In the genomic region with DNA sequence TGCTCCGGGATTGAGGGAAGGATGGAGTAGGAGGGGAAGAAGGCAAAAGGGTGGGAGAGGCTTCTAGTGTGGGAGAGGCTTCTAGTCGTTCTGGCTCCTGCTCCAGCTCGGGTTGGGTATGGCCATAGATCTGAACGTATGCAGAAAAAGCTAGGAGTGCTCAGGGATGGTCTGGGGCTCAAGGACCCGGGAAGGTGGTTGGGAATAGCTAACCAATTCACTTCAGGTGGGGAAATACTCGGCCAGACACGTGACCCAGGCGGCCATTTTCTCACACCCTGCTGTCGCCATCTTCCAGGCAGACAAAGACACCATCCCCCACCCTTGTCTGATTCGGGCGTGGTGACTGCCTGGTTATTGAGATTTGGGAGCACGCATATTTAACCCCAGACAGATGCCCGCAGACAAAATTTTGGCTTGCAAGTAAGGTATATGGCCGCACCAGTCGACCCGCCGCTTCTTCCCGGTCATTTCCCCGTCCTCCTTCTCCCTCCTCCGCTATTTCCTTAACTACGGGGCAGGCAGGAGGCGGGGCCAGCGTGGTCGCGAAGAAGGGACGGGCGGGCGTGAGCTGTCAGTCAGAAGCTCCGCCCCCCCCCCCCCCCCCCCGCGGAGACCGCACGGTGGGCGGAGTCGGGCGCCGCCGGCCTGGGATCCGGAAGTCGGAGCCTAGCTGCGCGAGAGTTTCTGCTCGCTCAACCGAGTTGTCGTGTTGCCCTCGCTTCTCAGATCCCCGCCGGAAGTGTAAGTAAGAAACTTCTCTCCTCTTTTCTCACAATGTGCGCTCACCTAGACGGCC, we compare ENCODE assay signal across 1 cellular context.
TF ChIP-seq lines count a peak whose summit lies in the region.

A gene with protein sequence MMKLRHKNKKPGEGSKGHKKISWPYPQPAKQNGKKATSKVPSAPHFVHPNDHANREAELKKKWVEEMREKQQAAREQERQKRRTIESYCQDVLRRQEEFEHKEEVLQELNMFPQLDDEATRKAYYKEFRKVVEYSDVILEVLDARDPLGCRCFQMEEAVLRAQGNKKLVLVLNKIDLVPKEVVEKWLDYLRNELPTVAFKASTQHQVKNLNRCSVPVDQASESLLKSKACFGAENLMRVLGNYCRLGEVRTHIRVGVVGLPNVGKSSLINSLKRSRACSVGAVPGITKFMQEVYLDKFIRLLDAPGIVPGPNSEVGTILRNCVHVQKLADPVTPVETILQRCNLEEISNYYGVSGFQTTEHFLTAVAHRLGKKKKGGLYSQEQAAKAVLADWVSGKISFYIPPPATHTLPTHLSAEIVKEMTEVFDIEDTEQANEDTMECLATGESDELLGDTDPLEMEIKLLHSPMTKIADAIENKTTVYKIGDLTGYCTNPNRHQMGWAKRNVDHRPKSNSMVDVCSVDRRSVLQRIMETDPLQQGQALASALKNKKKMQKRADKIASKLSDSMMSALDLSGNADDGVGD (plus strand): TSS at position 661 of the 799 bp plus-strand sequence. CDS start 2,348 bp downstream, outside the sequence.

TF ChIP-seq in HepG2, 621 proteins besides CTCF, POLR2A, EP300 and RAD21 (continued from another document and continues in another):
- TF ChIP-seq, protein P1, sequence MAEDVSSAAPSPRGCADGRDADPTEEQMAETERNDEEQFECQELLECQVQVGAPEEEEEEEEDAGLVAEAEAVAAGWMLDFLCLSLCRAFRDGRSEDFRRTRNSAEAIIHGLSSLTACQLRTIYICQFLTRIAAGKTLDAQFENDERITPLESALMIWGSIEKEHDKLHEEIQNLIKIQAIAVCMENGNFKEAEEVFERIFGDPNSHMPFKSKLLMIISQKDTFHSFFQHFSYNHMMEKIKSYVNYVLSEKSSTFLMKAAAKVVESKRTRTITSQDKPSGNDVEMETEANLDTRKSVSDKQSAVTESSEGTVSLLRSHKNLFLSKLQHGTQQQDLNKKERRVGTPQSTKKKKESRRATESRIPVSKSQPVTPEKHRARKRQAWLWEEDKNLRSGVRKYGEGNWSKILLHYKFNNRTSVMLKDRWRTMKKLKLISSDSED (CRISPR knock-in tag; IDR thresholded peaks at IDR 0.05) = no peak
- TF ChIP-seq ZNF317 (CRISPR knock-in tag; IDR thresholded peaks at IDR 0.05) (no peak), ZEB1 (IDR thresholded peaks at IDR 0.05; ENCODE audit: insufficient replicate concordance, low read depth) (no peak), ZIK1 (CRISPR knock-in tag; IDR thresholded peaks at IDR 0.05; ENCODE audit: borderline replicate concordance, low read depth) (no peak), BRD4 (CRISPR knock-in tag; IDR thresholded peaks at IDR 0.05) (no peak), IKZF4 (CRISPR knock-in tag; IDR thresholded peaks at IDR 0.05; ENCODE audit: borderline replicate concordance, low read depth, not compliant biosample characterization) (no peak), PAX8 (CRISPR knock-in tag; IDR thresholded peaks at IDR 0.05; ENCODE audit: borderline replicate concordance) (no peak), FOXM1 (CRISPR knock-in tag; IDR thresholded peaks at IDR 0.05) (no peak), REL (CRISPR knock-in tag; conservative IDR thresholded peaks at IDR 0.05) (no peak), MYNN (CRISPR knock-in tag; IDR thresholded peaks at IDR 0.05; ENCODE audit: low read depth) (no peak), HNRNPLL (IDR thresholded peaks at IDR 0.05; ENCODE audit: low read depth, low read length, poor library complexity, severe bottlenecking) (peak; percentile 75), ZNF225 (CRISPR knock-in tag; IDR thresholded peaks at IDR 0.05) (no peak), AGO1 (IDR thresholded peaks at IDR 0.05; ENCODE audit: low read depth, low read length, poor library complexity, severe bottlenecking) (no peak), SMARCC2 (IDR thresholded peaks at IDR 0.05) (no peak), ZNF619 (CRISPR knock-in tag; IDR thresholded peaks at IDR 0.05) (no peak), ZSCAN9 (CRISPR knock-in tag; IDR thresholded peaks at IDR 0.05; ENCODE audit: borderline replicate concordance) (no peak), ISL2 (CRISPR knock-in tag; IDR thresholded peaks at IDR 0.05) (no peak), ZNF720 (CRISPR knock-in tag; IDR thresholded peaks at IDR 0.05) (no peak), ZNF7 (CRISPR knock-in tag; IDR thresholded peaks at IDR 0.05) (no peak), ZNF431 (CRISPR knock-in tag; IDR thresholded peaks at IDR 0.05; ENCODE audit: borderline replicate concordance, low read depth) (no peak), MEF2D (CRISPR knock-in tag; IDR thresholded peaks at IDR 0.05) (no peak), CBFB (CRISPR knock-in tag; IDR thresholded peaks at IDR 0.05) (no peak), SNRNP70 (IDR thresholded peaks at IDR 0.05; ENCODE audit: low read depth, low read length) (no peak), NR2F1 (CRISPR knock-in tag; IDR thresholded peaks at IDR 0.05) (no peak), HNRNPK (IDR thresholded peaks at IDR 0.05; ENCODE audit: low read depth, low read length, poor library complexity, severe bottlenecking) (no peak), SMAD9 (CRISPR knock-in tag; IDR thresholded peaks at IDR 0.05) (no peak), ZBTB38 (CRISPR knock-in tag; IDR thresholded peaks at IDR 0.05) (no peak), HNRNPUL1 (IDR thresholded peaks at IDR 0.05; ENCODE audit: low read depth, low read length) (no peak), FOXK1 (CRISPR knock-in tag; IDR thresholded peaks at IDR 0.05; ENCODE audit: borderline replicate concordance, low read depth) (no peak), ARNT2 (CRISPR knock-in tag; IDR thresholded peaks at IDR 0.05; ENCODE audit: low read depth) (no peak), ZKSCAN5 (CRISPR knock-in tag; IDR thresholded peaks at IDR 0.05) (no peak), PRPF4 (IDR thresholded peaks at IDR 0.05; ENCODE audit: low read depth, low read length, poor library complexity, severe bottlenecking) (no peak), NFYB (CRISPR knock-in tag; IDR thresholded peaks at IDR 0.05) (peak; percentile 50; the same call in 1 of the 2 replicates), HMGA1 (CRISPR knock-in tag; conservative IDR thresholded peaks at IDR 0.05) (no peak), ZMAT3 (CRISPR knock-in tag; conservative IDR thresholded peaks at IDR 0.05) (no peak), ZNF230 (CRISPR knock-in tag; IDR thresholded peaks at IDR 0.05) (peak; percentile 49; the same call in 1 of the 2 replicates), NFKBIZ (CRISPR knock-in tag; IDR thresholded peaks at IDR 0.05) (no peak), ZSCAN20 (CRISPR knock-in tag; IDR thresholded peaks at IDR 0.05; ENCODE audit: borderline replicate concordance) (no peak), NFIC (IDR thresholded peaks at IDR 0.05; ENCODE audit: low read length) (no peak)
- TF ChIP-seq, protein P2, sequence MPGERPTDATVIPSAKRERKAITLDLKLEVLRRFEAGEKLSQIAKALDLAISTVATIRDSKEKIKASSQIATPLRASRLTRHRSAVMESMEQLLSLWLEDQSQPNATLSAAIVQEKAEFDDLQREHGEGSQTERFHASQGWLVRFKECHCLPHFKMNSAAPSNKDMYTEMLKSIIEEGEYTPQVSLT (CRISPR knock-in tag; IDR thresholded peaks at IDR 0.05; ENCODE audit: borderline replicate concordance, low read depth) = no peak
- TF ChIP-seq, protein P3, sequence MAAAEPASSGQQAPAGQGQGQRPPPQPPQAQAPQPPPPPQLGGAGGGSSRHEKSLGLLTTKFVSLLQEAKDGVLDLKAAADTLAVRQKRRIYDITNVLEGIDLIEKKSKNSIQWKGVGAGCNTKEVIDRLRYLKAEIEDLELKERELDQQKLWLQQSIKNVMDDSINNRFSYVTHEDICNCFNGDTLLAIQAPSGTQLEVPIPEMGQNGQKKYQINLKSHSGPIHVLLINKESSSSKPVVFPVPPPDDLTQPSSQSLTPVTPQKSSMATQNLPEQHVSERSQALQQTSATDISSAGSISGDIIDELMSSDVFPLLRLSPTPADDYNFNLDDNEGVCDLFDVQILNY (CRISPR knock-in tag; conservative IDR thresholded peaks at IDR 0.05) = no peak
- TF ChIP-seq, protein P4, sequence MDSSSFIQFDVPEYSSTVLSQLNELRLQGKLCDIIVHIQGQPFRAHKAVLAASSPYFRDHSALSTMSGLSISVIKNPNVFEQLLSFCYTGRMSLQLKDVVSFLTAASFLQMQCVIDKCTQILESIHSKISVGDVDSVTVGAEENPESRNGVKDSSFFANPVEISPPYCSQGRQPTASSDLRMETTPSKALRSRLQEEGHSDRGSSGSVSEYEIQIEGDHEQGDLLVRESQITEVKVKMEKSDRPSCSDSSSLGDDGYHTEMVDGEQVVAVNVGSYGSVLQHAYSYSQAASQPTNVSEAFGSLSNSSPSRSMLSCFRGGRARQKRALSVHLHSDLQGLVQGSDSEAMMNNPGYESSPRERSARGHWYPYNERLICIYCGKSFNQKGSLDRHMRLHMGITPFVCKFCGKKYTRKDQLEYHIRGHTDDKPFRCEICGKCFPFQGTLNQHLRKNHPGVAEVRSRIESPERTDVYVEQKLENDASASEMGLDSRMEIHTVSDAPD (CRISPR knock-in tag; IDR thresholded peaks at IDR 0.05) = no peak
- TF ChIP-seq, protein P5, sequence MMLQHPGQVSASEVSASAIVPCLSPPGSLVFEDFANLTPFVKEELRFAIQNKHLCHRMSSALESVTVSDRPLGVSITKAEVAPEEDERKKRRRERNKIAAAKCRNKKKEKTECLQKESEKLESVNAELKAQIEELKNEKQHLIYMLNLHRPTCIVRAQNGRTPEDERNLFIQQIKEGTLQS (CRISPR knock-in tag; IDR thresholded peaks at IDR 0.05) = no peak
- TF ChIP-seq, protein P6, sequence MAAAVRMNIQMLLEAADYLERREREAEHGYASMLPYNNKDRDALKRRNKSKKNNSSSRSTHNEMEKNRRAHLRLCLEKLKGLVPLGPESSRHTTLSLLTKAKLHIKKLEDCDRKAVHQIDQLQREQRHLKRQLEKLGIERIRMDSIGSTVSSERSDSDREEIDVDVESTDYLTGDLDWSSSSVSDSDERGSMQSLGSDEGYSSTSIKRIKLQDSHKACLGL (CRISPR knock-in tag; IDR thresholded peaks at IDR 0.05) = no peak
- TF ChIP-seq, protein P7, sequence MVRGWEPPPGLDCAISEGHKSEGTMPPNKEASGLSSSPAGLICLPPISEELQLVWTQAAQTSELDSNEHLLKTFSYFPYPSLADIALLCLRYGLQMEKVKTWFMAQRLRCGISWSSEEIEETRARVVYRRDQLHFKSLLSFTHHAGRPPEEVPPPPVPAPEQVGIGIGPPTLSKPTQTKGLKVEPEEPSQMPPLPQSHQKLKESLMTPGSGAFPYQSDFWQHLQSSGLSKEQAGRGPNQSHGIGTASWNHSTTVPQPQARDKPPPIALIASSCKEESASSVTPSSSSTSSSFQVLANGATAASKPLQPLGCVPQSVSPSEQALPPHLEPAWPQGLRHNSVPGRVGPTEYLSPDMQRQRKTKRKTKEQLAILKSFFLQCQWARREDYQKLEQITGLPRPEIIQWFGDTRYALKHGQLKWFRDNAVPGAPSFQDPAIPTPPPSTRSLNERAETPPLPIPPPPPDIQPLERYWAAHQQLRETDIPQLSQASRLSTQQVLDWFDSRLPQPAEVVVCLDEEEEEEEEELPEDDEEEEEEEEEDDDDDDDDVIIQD (CRISPR knock-in tag; IDR thresholded peaks at IDR 0.05; ENCODE audit: low read depth) = no peak
- TF ChIP-seq, protein P8, sequence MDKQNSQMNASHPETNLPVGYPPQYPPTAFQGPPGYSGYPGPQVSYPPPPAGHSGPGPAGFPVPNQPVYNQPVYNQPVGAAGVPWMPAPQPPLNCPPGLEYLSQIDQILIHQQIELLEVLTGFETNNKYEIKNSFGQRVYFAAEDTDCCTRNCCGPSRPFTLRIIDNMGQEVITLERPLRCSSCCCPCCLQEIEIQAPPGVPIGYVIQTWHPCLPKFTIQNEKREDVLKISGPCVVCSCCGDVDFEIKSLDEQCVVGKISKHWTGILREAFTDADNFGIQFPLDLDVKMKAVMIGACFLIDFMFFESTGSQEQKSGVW (CRISPR knock-in tag; IDR thresholded peaks at IDR 0.05; ENCODE audit: borderline replicate concordance) = no peak
- TF ChIP-seq, protein P9, sequence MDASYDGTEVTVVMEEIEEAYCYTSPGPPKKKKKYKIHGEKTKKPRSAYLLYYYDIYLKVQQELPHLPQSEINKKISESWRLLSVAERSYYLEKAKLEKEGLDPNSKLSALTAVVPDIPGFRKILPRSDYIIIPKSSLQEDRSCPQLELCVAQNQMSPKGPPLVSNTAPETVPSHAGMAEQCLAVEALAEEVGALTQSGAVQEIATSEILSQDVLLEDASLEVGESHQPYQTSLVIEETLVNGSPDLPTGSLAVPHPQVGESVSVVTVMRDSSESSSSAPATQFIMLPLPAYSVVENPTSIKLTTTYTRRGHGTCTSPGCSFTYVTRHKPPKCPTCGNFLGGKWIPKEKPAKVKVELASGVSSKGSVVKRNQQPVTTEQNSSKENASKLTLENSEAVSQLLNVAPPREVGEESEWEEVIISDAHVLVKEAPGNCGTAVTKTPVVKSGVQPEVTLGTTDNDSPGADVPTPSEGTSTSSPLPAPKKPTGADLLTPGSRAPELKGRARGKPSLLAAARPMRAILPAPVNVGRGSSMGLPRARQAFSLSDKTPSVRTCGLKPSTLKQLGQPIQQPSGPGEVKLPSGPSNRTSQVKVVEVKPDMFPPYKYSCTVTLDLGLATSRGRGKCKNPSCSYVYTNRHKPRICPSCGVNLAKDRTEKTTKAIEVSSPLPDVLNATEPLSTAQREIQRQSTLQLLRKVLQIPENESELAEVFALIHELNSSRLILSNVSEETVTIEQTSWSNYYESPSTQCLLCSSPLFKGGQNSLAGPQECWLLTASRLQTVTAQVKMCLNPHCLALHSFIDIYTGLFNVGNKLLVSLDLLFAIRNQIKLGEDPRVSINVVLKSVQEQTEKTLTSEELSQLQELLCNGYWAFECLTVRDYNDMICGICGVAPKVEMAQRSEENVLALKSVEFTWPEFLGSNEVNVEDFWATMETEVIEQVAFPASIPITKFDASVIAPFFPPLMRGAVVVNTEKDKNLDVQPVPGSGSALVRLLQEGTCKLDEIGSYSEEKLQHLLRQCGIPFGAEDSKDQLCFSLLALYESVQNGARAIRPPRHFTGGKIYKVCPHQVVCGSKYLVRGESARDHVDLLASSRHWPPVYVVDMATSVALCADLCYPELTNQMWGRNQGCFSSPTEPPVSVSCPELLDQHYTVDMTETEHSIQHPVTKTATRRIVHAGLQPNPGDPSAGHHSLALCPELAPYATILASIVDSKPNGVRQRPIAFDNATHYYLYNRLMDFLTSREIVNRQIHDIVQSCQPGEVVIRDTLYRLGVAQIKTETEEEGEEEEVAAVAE (CRISPR knock-in tag; IDR thresholded peaks at IDR 0.05; ENCODE audit: borderline replicate concordance) = no peak
